In genomic region chr15:47937834-47938233, GRCh38 we compare ENCODE assay signal across 9 cellular contexts.
"Had no signal": no experiment of that assay in that cellular context is flagged by ENCODE, and none has a peak within 500 bp of the region (broad histone marks: within the 10 kb centered on the region; RNA-seq: fewer than 3 reads in every experiment).

No MANE protein-coding gene starts in this region.

- DNase-seq: GM23248, GOT3, H7, IMR-90, Karpas-422, KBM-7 had no signal

- H3K9me3 ChIP-seq: HAP-1 had no signal

- H3K4me3 ChIP-seq: GM23248, HAP-1 had no signal

- H3K36me3 ChIP-seq: HAP-1 had no signal

- H3K27ac ChIP-seq: GM23248, KMS-11 had no signal

- H3K4me2 ChIP-seq: KMS-11 had no signal

- H2AFZ ChIP-seq: GM23248 had no signal

- H3K9ac ChIP-seq: GM23248, KMS-11 had no signal

- ATAC-seq: HCT116 had no signal
